8 cellular contexts compared by ENCODE assay signal in the genomic region with DNA sequence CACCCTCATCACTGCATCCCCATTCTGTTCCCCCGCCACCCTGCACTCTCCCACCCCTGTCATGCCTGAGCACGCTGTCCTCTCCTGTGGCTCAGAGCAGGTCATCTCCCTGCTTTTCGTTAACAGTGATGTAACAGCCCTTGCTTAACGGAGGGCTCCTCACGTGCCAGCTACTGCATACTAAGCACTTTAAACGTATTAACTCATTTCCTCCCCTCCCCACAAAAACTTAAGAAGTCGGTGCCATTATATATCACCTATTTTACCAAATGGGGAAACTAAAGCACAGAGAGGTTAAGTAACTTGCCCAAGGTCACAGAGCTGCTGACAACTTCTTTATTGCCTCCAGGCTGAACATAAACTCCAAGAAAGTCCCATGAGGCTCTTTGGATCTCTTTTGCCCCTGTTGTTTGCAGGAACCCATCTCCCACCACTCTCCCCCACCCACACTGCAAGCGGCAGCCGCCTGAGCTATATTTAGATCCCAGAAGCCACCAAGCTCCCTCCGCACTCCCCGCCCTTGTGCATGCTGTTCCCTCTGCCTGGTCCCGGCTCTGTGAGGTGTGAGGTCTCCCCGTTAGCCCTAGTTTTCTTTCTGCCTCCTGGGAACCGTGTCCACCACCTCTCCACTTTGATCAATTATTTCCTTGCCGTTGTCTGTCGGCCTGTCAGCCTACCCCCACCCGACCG. TPM values are rescaled to one million over a fixed set of nuclear protein-coding genes. Genes with fewer than 3 reads are reported as not detected.
DNase-seq lines count a peak whose midpoint lies in the region; ATAC-seq and TF ChIP-seq lines count a peak whose summit lies in the region.

No MANE protein-coding gene starts in this region.

- H3K4me1 ChIP-seq in foreskin keratinocyte (peaks cover 9% of the 10 kb centered on the region), skeletal muscle tissue (ENCODE audit: control insufficient read depth in 3 of 3, insufficient read depth in 3 of 3, low read length in 3 of 3) (peaks cover 53 to 71% (median 65%) of the 10 kb centered on the region in 3 donors)

- H3K4me3 ChIP-seq in skeletal muscle tissue (ENCODE audit: low read length in 3 of 3), result peak overlapping the region; percentile 54 to 70 (median 61)

- H3K27ac ChIP-seq in foreskin keratinocyte (no peak overlapping the region), skeletal muscle tissue (ENCODE audit: low read depth, low read length) (peak overlapping the region; percentile 30)

- peaks cover 50% of the 10 kb centered on the region for H3K4me1 Mint-ChIP-seq in WTC11

- H3K27me3 ChIP-seq in foreskin keratinocyte (no peaks in the 10 kb centered on the region), skeletal muscle tissue (ENCODE audit: control insufficient read depth in 3 of 3, insufficient read depth in 3 of 3, low read length in 3 of 3) (no peaks in the 10 kb centered on the region)

- TF ChIP-seq CTCF in WTC11 (IDR thresholded peaks at IDR 0.05) (no peak; the same call in 1 of the 2 replicates), foreskin keratinocyte (conservative IDR thresholded peaks at IDR 0.05) (no peak)

- peak overlapping the region; percentile 83 for H3K4me3 Mint-ChIP-seq in WTC11

- peak overlapping the region; percentile 40 to 51 (median 50) for H3K9ac ChIP-seq in skeletal muscle tissue (ENCODE audit: low read depth in 1 of 3, low read length in 3 of 3)

- ATAC-seq in HG03175 (IDR thresholded peaks at IDR 0.05; ENCODE audit: unreplicated experiment), result peak; percentile 0
- ATAC-seq in WTC11, result peak; percentile 2; the same call in 1 of the 2 replicates
- peak; percentile 16 for ATAC-seq in foreskin keratinocyte
- no peak for ATAC-seq in GM21423 (IDR thresholded peaks at IDR 0.05; ENCODE audit: unreplicated experiment)
- no peak for ATAC-seq in HG02763 (IDR thresholded peaks at IDR 0.05; ENCODE audit: unreplicated experiment)

- H3K27ac Mint-ChIP-seq in WTC11, result no peak overlapping the region

- H3K27me3 Mint-ChIP-seq in WTC11 (ENCODE audit: low read depth), result peaks cover 26% of the 10 kb centered on the region

- H3K9me3 Mint-ChIP-seq in WTC11, result no peaks in the 10 kb centered on the region

- no peaks in the 10 kb centered on the region for H3K36me3 Mint-ChIP-seq in WTC11

- H3K9me3 ChIP-seq in skeletal muscle tissue (ENCODE audit: control insufficient read depth in 3 of 3, low read length in 3 of 3), result no peaks in the 10 kb centered on the region

- DNase-seq in AML-193 (lab: John Stamatoyannopoulos, UW), result peak; percentile 86 to 92
- no peak for DNase-seq in WTC11 (ENCODE audit: low spot score)
- peak in 1 of 2 donors; percentile 46 for DNase-seq in foreskin keratinocyte
- no peak for DNase-seq in DMS 273 (lab: John Stamatoyannopoulos, UW; ENCODE audit: unreplicated experiment)

- POLR2A ChIA-PET in WTC11 (lab: Charles Lee), result interaction anchor here (1.7 kb wide), 1 partner anchor 21 kb away, joined by 5 read pairs; no protein-coding TSS in a partner anchor

- peaks cover 0 to 2% (median 0%) of the 10 kb centered on the region in 3 donors for H3K36me3 ChIP-seq in skeletal muscle tissue (ENCODE audit: control insufficient read depth in 3 of 3, insufficient read depth in 3 of 3, low read length in 3 of 3)

- CTCF ChIA-PET in WTC11 (lab: Charles Lee), result interaction anchor here (0.6 to 14.8 kb wide), 21 partner anchors 7 to 240 kb away, joined by 3 to 360 read pairs (median 3); partner anchors contain the start of genes ARID3B, CYP1A1 and SCAMP5

TF ChIP-seq in WTC11, 78 proteins besides CTCF, POLR2A, EP300 and RAD21:
- TF ChIP-seq MAX (CRISPR knock-in tag; IDR thresholded peaks at IDR 0.05), result 0 out of 2 replicates have a peak, but pooled peaks have one; percentile 17
- TF ChIP-seq ZNF423 (CRISPR knock-in tag; IDR thresholded peaks at IDR 0.05), result no peak
- TF ChIP-seq ETV6 (CRISPR knock-in tag; IDR thresholded peaks at IDR 0.05), result 0 out of 2 replicates have a peak, but pooled peaks have one; percentile 19
- TF ChIP-seq FOXP1 (CRISPR knock-in tag; IDR thresholded peaks at IDR 0.05; ENCODE audit: borderline replicate concordance), result no peak
- no peak for TF ChIP-seq NR1H2 (CRISPR knock-in tag; IDR thresholded peaks at IDR 0.05)
- TF ChIP-seq, protein P1, sequence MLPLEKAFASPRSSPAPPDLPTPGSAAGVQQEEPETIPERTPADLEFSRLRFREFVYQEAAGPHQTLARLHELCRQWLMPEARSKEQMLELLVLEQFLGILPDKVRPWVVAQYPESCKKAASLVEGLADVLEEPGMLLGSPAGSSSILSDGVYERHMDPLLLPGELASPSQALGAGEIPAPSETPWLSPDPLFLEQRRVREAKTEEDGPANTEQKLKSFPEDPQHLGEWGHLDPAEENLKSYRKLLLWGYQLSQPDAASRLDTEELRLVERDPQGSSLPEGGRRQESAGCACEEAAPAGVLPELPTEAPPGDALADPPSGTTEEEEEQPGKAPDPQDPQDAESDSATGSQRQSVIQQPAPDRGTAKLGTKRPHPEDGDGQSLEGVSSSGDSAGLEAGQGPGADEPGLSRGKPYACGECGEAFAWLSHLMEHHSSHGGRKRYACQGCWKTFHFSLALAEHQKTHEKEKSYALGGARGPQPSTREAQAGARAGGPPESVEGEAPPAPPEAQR (CRISPR knock-in tag; IDR thresholded peaks at IDR 0.05), result no peak
- TF ChIP-seq SMAD3 (CRISPR knock-in tag; IDR thresholded peaks at IDR 0.05; ENCODE audit: borderline replicate concordance), result no peak
- no peak for TF ChIP-seq TP53 (CRISPR knock-in tag; IDR thresholded peaks at IDR 0.05)

RNA-seq across cellular contexts. Expression of gene CSK, which starts 0.8 kb away (rescaled TPM):
- 55.1 to 55.9 TPM (median 55.3 TPM) in 3 replicates for total RNA-seq in WTC11 (2021)
- 39.7 and 47.8 TPM in 2 replicates for total RNA-seq in foreskin keratinocyte
- 46.0 and 53.0 TPM in 2 replicates for polyA plus RNA-seq in foreskin keratinocyte
- total RNA-seq in skeletal muscle tissue, result 13.6 TPM

RNA-seq across cellular contexts. Expression of gene LMAN1L, which starts 31.5 kb away (rescaled TPM):
- total RNA-seq in WTC11 (2021) (not detected in 3 replicates), foreskin keratinocyte (not detected in 2 replicates), skeletal muscle tissue (not detected)
- not detected in 2 replicates for polyA plus RNA-seq in foreskin keratinocyte

RNA-seq across cellular contexts. Expression of gene CYP1A2, which starts 32.5 kb away (rescaled TPM):
- total RNA-seq in WTC11 (2021) (0.07 TPM in 1 of 3 replicates, not detected in the others), foreskin keratinocyte (0.04 TPM in 1 of 2 replicates, not detected in the other), skeletal muscle tissue (not detected)
- polyA plus RNA-seq in foreskin keratinocyte, result not detected in 2 replicates

RNA-seq across cellular contexts. Expression of gene CPLX3, which starts 45.3 kb away (rescaled TPM):
- total RNA-seq in WTC11 (2021) (0.09 to 0.21 TPM (median 0.09 TPM) in 3 replicates), foreskin keratinocyte (not detected in 2 replicates), skeletal muscle tissue (not detected)
- polyA plus RNA-seq in foreskin keratinocyte, result not detected in 2 replicates

RNA-seq across cellular contexts. Expression of gene CYP1A1, which starts 55.8 kb away (rescaled TPM):
- 0.21 to 0.26 TPM (median 0.23 TPM) in 3 replicates for total RNA-seq in WTC11 (2021)
- 0.75 and 1.9 TPM in 2 replicates for total RNA-seq in foreskin keratinocyte
- polyA plus RNA-seq in foreskin keratinocyte, result 0.67 and 1.8 TPM in 2 replicates
- not detected for total RNA-seq in skeletal muscle tissue

Comparison
In these comparisons a context has a peak if more than half of its experiments do, and no peak if none do; other contexts are left out.
1. DNase-seq: peak in AML-193 (2 of 2); none in WTC11 (single experiment) and DMS 273 (single experiment).
2. ATAC-seq: peak in HG03175 (single experiment), WTC11 (single experiment) and foreskin keratinocyte (single experiment); none in GM21423 (single experiment) and HG02763 (single experiment).